Comparison of ENCODE assay signal across 8 cellular contexts in genomic region chr15:44682809-44683682, GRCh38. TPM values are rescaled to one million over a fixed set of nuclear protein-coding genes. Genes with fewer than 3 reads are reported as not detected.
DNase-seq lines count a peak whose midpoint lies in the region; ATAC-seq and TF ChIP-seq lines count a peak whose summit lies in the region.
"Not testable (repeated sequence)": the region's sequence is repeated elsewhere in the genome, so short reads cannot be mapped to it uniquely, and the experiment has no call there.

No MANE protein-coding gene starts in this region.

- intact Hi-C loops in left colon (cut with DNase I, micrococcal nuclease), result not testable (repeated sequence)

- H3K9me3 ChIP-seq in thoracic aorta, result not testable (repeated sequence)

- H3K4me1 ChIP-seq in thoracic aorta (ENCODE audit: control insufficient read depth in 1 of 2, low read depth in 2 of 2), result not testable (repeated sequence)

- peak; percentile 90 for ATAC-seq in left colon
- ATAC-seq in thoracic aorta (ENCODE audit: insufficient number of reproducible peaks, low FRiP score, low read depth), result not testable (repeated sequence)

- H3K36me3 ChIP-seq in thoracic aorta, result not testable (repeated sequence)

- not testable (repeated sequence) for H3K27me3 ChIP-seq in thoracic aorta (replicated peaks; ENCODE audit: insufficient read depth)

- not testable (repeated sequence) for H3K27ac ChIP-seq in thoracic aorta

- TF ChIP-seq CTCF in cardiac fibroblast (IDR thresholded peaks at IDR 0.05; ENCODE audit: low read depth, low read length); thoracic aorta (IDR thresholded peaks at IDR 0.05): not testable (repeated sequence)

- H3K4me3 ChIP-seq in cardiac fibroblast (replicated peaks in 1 of 2; ENCODE audit: low read depth in 2 of 2, low read length in 2 of 2), result not testable (repeated sequence)
- peak overlapping the region; percentile 15 for H3K4me3 ChIP-seq in thoracic aorta

- peak; percentile 11 for DNase-seq in EL
- DNase-seq in NCI-H187 treated with DMSO at 0.1 percent for 48 hours (lab: John Stamatoyannopoulos, UW), result peak; percentile 9
- peak; percentile 11 for DNase-seq in SIG-M5 treated with dmso at 0.1 percent for 504 hours (lab: John Stamatoyannopoulos, UW; ENCODE audit: unreplicated experiment)
- DNase-seq in activated CD8-positive, alpha-beta memory T cell treated with anti-CD3 and anti-CD28 coated beads, Interleukin-2, amount 50 U/mL, for 24 hours (ENCODE audit: extremely low read depth), result peak; percentile 49
- peak; percentile 10 to 22 for DNase-seq in cardiac fibroblast (ENCODE audit: low read depth in 2 of 2)
- DNase-seq in left colon, result peak; percentile 91 to 96
- peak; percentile 37 to 68 for DNase-seq in stimulated activated CD4-positive, alpha-beta T cell treated with anti-CD3 and anti-CD28 coated beads, Interleukin-12 subunit alpha, Interleukin-12 subunit beta, amount 100 ng/mL, for 24 hours (ENCODE audit: low read depth in 2 of 2)
- not testable (repeated sequence) for DNase-seq in thoracic aorta (ENCODE audit: low spot score)

RNA-seq across cellular contexts. Expression of gene SPG11, which starts 19.6 kb away (rescaled TPM):
- total RNA-seq in left colon (100 to 1,000 TPM in 1 of 2 donors, 10 to 100 TPM in 1; 90.7 to 113 TPM), thoracic aorta (10 to 100 TPM; 68.1 to 76.0 TPM)

RNA-seq across cellular contexts. Expression of gene PATL2, which starts 28.1 kb away (rescaled TPM):
- total RNA-seq in left colon (1 to 10 TPM; 4.3 to 4.5 TPM), thoracic aorta (1 to 10 TPM; 1.1 to 1.3 TPM)

RNA-seq across cellular contexts. Expression of gene B2M, which starts 28.3 kb away (rescaled TPM):
- 1,000 to 10,000 TPM; 4,423 to 4,762 TPM for total RNA-seq in left colon
- total RNA-seq in thoracic aorta, result 1,000 to 10,000 TPM; 2,389 to 3,309 TPM

RNA-seq across cellular contexts. Expression of gene TRIM69, which starts 53.3 kb away (rescaled TPM):
- total RNA-seq in left colon (10 to 100 TPM; 15.7 to 16.4 TPM), thoracic aorta (10 to 100 TPM; 10.4 to 65.0 TPM)
